Comparison of ENCODE assay signal across 1 cellular context in genomic region chr15:74950078-74951000, GRCh38.
TF ChIP-seq lines count a peak whose summit lies in the region.

No MANE protein-coding gene starts in this region.

TF ChIP-seq in SK-N-SH treated with all-trans-retinoic acid at 6 μM for 48 hours, 23 proteins besides CTCF, POLR2A, EP300 and RAD21 (continued from another document):
- no peak for TF ChIP-seq CSRNP3 (CRISPR knock-in tag; IDR thresholded peaks at IDR 0.05)
- no peak for TF ChIP-seq PPARA (CRISPR knock-in tag; IDR thresholded peaks at IDR 0.05; ENCODE audit: borderline replicate concordance)
- no peak for TF ChIP-seq ZC3H10 (CRISPR knock-in tag; IDR thresholded peaks at IDR 0.05)
TF ChIP-seq in SK-N-SH treated with all-trans-retinoic acid at 6 μM for 48 hours: peak in this region for 0.
